ENCODE assay signal across 1 cellular context in the genomic region with DNA sequence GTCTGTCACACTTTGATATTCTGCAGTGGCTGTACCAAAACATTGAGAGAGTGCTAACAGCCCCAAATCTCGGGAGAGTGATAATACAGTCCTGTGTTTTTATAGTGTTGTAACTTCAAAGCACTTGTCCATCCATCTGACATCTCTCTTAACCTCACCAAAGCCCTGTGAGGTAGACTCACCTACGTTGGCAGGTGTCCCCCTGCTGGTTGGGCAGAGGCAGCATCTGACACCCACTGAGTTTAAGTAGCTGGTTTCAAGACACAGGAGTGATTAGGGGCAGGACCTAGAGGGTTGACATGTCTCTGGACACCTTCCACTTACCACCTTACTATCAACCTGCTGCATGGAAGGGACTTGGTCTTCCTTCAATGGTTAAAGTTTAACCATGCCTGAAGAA.
TF ChIP-seq lines count a peak whose summit lies in the region.

No MANE protein-coding gene starts in this region.

TF ChIP-seq in GM23338, 12 proteins besides CTCF, POLR2A, EP300 and RAD21 (continued from another document):
- TF ChIP-seq, protein P1, sequence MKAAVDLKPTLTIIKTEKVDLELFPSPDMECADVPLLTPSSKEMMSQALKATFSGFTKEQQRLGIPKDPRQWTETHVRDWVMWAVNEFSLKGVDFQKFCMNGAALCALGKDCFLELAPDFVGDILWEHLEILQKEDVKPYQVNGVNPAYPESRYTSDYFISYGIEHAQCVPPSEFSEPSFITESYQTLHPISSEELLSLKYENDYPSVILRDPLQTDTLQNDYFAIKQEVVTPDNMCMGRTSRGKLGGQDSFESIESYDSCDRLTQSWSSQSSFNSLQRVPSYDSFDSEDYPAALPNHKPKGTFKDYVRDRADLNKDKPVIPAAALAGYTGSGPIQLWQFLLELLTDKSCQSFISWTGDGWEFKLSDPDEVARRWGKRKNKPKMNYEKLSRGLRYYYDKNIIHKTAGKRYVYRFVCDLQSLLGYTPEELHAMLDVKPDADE (IDR thresholded peaks at IDR 0.05), result no peak
- no peak for TF ChIP-seq EZH2 (IDR thresholded peaks at IDR 0.05; ENCODE audit: low read depth, unreplicated experiment)
- TF ChIP-seq, protein P2, sequence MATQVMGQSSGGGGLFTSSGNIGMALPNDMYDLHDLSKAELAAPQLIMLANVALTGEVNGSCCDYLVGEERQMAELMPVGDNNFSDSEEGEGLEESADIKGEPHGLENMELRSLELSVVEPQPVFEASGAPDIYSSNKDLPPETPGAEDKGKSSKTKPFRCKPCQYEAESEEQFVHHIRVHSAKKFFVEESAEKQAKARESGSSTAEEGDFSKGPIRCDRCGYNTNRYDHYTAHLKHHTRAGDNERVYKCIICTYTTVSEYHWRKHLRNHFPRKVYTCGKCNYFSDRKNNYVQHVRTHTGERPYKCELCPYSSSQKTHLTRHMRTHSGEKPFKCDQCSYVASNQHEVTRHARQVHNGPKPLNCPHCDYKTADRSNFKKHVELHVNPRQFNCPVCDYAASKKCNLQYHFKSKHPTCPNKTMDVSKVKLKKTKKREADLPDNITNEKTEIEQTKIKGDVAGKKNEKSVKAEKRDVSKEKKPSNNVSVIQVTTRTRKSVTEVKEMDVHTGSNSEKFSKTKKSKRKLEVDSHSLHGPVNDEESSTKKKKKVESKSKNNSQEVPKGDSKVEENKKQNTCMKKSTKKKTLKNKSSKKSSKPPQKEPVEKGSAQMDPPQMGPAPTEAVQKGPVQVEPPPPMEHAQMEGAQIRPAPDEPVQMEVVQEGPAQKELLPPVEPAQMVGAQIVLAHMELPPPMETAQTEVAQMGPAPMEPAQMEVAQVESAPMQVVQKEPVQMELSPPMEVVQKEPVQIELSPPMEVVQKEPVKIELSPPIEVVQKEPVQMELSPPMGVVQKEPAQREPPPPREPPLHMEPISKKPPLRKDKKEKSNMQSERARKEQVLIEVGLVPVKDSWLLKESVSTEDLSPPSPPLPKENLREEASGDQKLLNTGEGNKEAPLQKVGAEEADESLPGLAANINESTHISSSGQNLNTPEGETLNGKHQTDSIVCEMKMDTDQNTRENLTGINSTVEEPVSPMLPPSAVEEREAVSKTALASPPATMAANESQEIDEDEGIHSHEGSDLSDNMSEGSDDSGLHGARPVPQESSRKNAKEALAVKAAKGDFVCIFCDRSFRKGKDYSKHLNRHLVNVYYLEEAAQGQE (IDR thresholded peaks at IDR 0.05; ENCODE audit: unreplicated experiment), result no peak
